8 cellular contexts compared by ENCODE assay signal in the genomic region with DNA sequence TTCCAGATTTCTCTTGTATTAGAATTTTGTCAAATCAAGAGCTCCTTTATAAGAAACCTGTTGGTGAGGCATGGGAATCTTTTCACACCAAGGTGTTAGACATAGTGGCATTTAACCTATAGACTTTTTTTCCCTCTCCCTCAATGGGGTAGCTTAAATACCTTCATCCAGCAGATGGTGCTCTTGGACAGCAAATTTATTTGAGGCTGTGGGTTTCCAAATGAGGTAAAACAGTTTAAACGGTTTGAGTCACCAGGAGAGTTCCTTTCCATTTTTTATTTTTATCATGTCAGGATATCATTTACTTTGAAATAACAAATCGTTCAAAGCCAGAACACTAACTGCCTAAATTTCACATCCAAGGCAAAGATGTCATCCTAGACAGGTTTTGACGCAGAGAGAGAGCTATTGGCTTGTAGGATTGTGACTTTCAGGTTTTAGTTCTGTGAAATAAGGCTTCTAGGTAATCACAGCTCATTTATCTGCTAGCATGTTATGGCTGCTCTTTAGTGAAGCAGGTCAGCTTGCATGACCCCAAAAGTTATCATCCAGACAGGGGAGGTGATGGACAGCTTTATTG.
DNase-seq lines count a peak whose midpoint lies in the region; ATAC-seq, FAIRE-seq and TF ChIP-seq lines count a peak whose summit lies in the region.

No MANE protein-coding gene starts in this region.

- peak; percentile 56 for TF ChIP-seq CTCF in epithelial cell of esophagus (IDR thresholded peaks at IDR 0.05; ENCODE audit: insufficient read depth, low read depth, low read length, missing control alignments)
- peak; percentile 72 for TF ChIP-seq CTCF in osteoblast (IDR thresholded peaks at IDR 0.05; ENCODE audit: extremely low read depth, low read depth, low read length)

- no peaks in the 10 kb centered on the region for H3K9me3 Mint-ChIP-seq in CD4-positive, CD25-positive, alpha-beta regulatory T cell
- no peaks in the 10 kb centered on the region for H3K9me3 Mint-ChIP-seq in T-helper 2 cell treated with Interferon-gamma antibody and Interleukin-4, amounts not matched to agents 5 μg/mL and 100 μg/mL, for 36 hours

- TF ChIP-seq POLR2A in GM12892 (IDR thresholded peaks at IDR 0.05; ENCODE audit: low read depth, low read length): no peak

- H3K9me3 ChIP-seq in CD4-positive, CD25-positive, alpha-beta regulatory T cell (ENCODE audit: control insufficient read depth in 2 of 2, low read length in 2 of 2): no peaks in the 10 kb centered on the region
- H3K9me3 ChIP-seq in osteoblast (ENCODE audit: low read depth, low read length): no peaks in the 10 kb centered on the region

- H3K27ac Mint-ChIP-seq in CD4-positive, CD25-positive, alpha-beta regulatory T cell: peak overlapping the region in 2 of 3 donors; percentile 56 to 69
- peak overlapping the region; percentile 44 for H3K27ac Mint-ChIP-seq in T-helper 2 cell treated with Interferon-gamma antibody and Interleukin-4, amounts not matched to agents 5 μg/mL and 100 μg/mL, for 36 hours

- H4K20me1 ChIP-seq in osteoblast (ENCODE audit: insufficient read depth, low read length): no peaks in the 10 kb centered on the region

- H3K36me3 ChIP-seq in CD4-positive, CD25-positive, alpha-beta regulatory T cell (ENCODE audit: control insufficient read depth, insufficient read depth, low read length): peaks cover 22% of the 10 kb centered on the region
- peaks cover 4% of the 10 kb centered on the region for H3K36me3 ChIP-seq in osteoblast (ENCODE audit: insufficient read depth, low read length)

- H3K4me3 ChIP-seq in CD4-positive, CD25-positive, alpha-beta regulatory T cell (ENCODE audit: low read depth, low read length): no peak overlapping the region
- H3K4me3 ChIP-seq in epithelial cell of esophagus (ENCODE audit: low read length) (no peak overlapping the region), osteoblast (ENCODE audit: insufficient read depth, low read length) (no peak overlapping the region)

- ATAC-seq in CD4-positive, CD25-positive, alpha-beta regulatory T cell (ENCODE audit: low read depth in 2 of 2): no peak
- ATAC-seq in GM18519 (IDR thresholded peaks at IDR 0.05; ENCODE audit: low FRiP score, unreplicated experiment): no peak

- no peaks in the 10 kb centered on the region for H3K79me2 ChIP-seq in osteoblast (ENCODE audit: insufficient read depth, low read length)

- H3K4me3 Mint-ChIP-seq in CD4-positive, CD25-positive, alpha-beta regulatory T cell: no peak overlapping the region
- H3K4me3 Mint-ChIP-seq in T-helper 2 cell treated with Interferon-gamma antibody and Interleukin-4, amounts not matched to agents 5 μg/mL and 100 μg/mL, for 36 hours: no peak overlapping the region

- H3K27me3 ChIP-seq in CD4-positive, CD25-positive, alpha-beta regulatory T cell (ENCODE audit: control insufficient read depth, insufficient read depth, low read length): no peaks in the 10 kb centered on the region
- no peaks in the 10 kb centered on the region for H3K27me3 ChIP-seq in osteoblast (ENCODE audit: insufficient read depth, low read length)

- peaks cover 6 to 24% (median 9%) of the 10 kb centered on the region in 4 donors for H3K4me1 Mint-ChIP-seq in CD4-positive, CD25-positive, alpha-beta regulatory T cell
- H3K4me1 Mint-ChIP-seq in T-helper 2 cell treated with Interferon-gamma antibody and Interleukin-4, amounts not matched to agents 5 μg/mL and 100 μg/mL, for 36 hours (ENCODE audit: low read depth): peaks cover 12% of the 10 kb centered on the region

- H2AFZ ChIP-seq in osteoblast (ENCODE audit: low read length): no peak overlapping the region

- no peaks in the 10 kb centered on the region for H3K27me3 Mint-ChIP-seq in CD4-positive, CD25-positive, alpha-beta regulatory T cell
- no peaks in the 10 kb centered on the region for H3K27me3 Mint-ChIP-seq in T-helper 2 cell treated with Interferon-gamma antibody and Interleukin-4, amounts not matched to agents 5 μg/mL and 100 μg/mL, for 36 hours (ENCODE audit: low read depth)

- H3K27ac ChIP-seq in CD4-positive, CD25-positive, alpha-beta regulatory T cell (ENCODE audit: insufficient read depth, low read length, poor library complexity, severe bottlenecking): no peak overlapping the region
- no peak overlapping the region for H3K27ac ChIP-seq in osteoblast (ENCODE audit: low read depth, low read length)

- no peak overlapping the region for H3K4me2 ChIP-seq in osteoblast (ENCODE audit: insufficient read depth, low read length)

- peak; percentile 57 for FAIRE-seq in GM12892 (lab: Jason Lieb, UNC)

- H3K36me3 Mint-ChIP-seq in CD4-positive, CD25-positive, alpha-beta regulatory T cell: peaks cover 41% of the 10 kb centered on the region
- peaks cover 36% of the 10 kb centered on the region for H3K36me3 Mint-ChIP-seq in T-helper 2 cell treated with Interferon-gamma antibody and Interleukin-4, amounts not matched to agents 5 μg/mL and 100 μg/mL, for 36 hours (ENCODE audit: low read depth)

- no peaks in the 10 kb centered on the region for H3K4me1 ChIP-seq in CD4-positive, CD25-positive, alpha-beta regulatory T cell (ENCODE audit: control insufficient read depth, insufficient read depth, low read length, poor library complexity, severe bottlenecking)
- no peaks in the 10 kb centered on the region for H3K4me1 ChIP-seq in osteoblast (ENCODE audit: insufficient read depth, low read length)

- peak; percentile 7 to 60 (median 28) for DNase-seq in CD4-positive, CD25-positive, alpha-beta regulatory T cell
- DNase-seq in GM12892 (ENCODE audit: insufficient read length): no peak
- DNase-seq in NAMALWA (ENCODE audit: low spot score): peak; percentile 79
- DNase-seq in T-helper 2 cell treated with Interferon-gamma antibody and Interleukin-4, amounts not matched to agents 5 μg/mL and 100 μg/mL, for 36 hours (ENCODE audit: low spot score): peak; percentile 49
- DNase-seq in epithelial cell of esophagus (ENCODE audit: low read depth): peak; percentile 38
- peak; percentile 70 for DNase-seq in osteoblast (ENCODE audit: insufficient read length, low spot score, missing footprints)
- no peak for DNase-seq in NCI-H1048 (lab: John Stamatoyannopoulos, UW)

Comparison
In these comparisons a context has a peak if more than half of its experiments do, and no peak if none do; other contexts are left out.
1. DNase-seq: peak in CD4-positive, CD25-positive, alpha-beta regulatory T cell (3 of 3), NAMALWA (single experiment), T-helper 2 cell treated with Interferon-gamma antibody and Interleukin-4, amounts not matched to agents 5 μg/mL and 100 μg/mL, for 36 hours (single experiment), epithelial cell of esophagus (single experiment) and osteoblast (single experiment); none in GM12892 (single experiment) and NCI-H1048 (single experiment).